Comparison of ENCODE assay signal across 19 cellular contexts in genomic region chr19:51135004-51135403, GRCh38.
"Had no signal": no experiment of that assay in that cellular context is flagged by ENCODE, and none has a peak within 500 bp of the region (broad histone marks: within the 10 kb centered on the region; RNA-seq: fewer than 3 reads in every experiment).

No MANE protein-coding gene starts in this region.

- H3K27ac ChIP-seq: breast epithelium, esophagus muscularis mucosa, gastroesophageal sphincter, psoas muscle, suprapubic skin, vagina had no signal

- H3K27me3 ChIP-seq: vagina had no signal

- H3K36me3 ChIP-seq: breast epithelium, esophagus muscularis mucosa, gastroesophageal sphincter, heart left ventricle, suprapubic skin, transverse colon, vagina had no signal

- H3K4me3 ChIP-seq: breast epithelium, esophagus muscularis mucosa, gastroesophageal sphincter, heart left ventricle, psoas muscle, skin epidermis, suprapubic skin, transverse colon, vagina had no signal

- DNase-seq: activated CD4-positive, alpha-beta T cell treated with anti-CD3 and anti-CD28 coated beads, Interleukin-2, amount 10 ng/mL, durations not matched to agents 24 days and 14 days; activated CD8-positive, alpha-beta memory T cell treated with anti-CD3 and anti-CD28 coated beads for 24 hours; activated gamma-delta T cell; activated T-cell treated with anti-CD3 and anti-CD28 coated beads, Interleukin-2, amount 50 U/mL, for 72 hours; cerebellar nuclear complex; cortex of kidney; effector CD8-positive, alpha-beta T cell; heart left ventricle; left ventricle myocardium superior; psoas muscle; right cardiac atrium; stimulated activated naive CD8-positive, alpha-beta T cell treated with anti-CD3 and anti-CD28 coated beads, Interleukin-15, amount 100 ng/mL, for 72 hours; transverse colon had no signal

- ATAC-seq: activated T-cell treated with anti-CD3 and anti-CD28 coated beads, Interleukin-2, amount 50 U/mL, for 72 hours; gastroesophageal sphincter; heart left ventricle; left ventricle myocardium superior; psoas muscle; right cardiac atrium; stimulated activated naive CD8-positive, alpha-beta T cell treated with anti-CD3 and anti-CD28 coated beads, Interleukin-15, amount 100 ng/mL, for 72 hours had no signal

- H3K4me1 ChIP-seq: breast epithelium, esophagus muscularis mucosa, gastroesophageal sphincter, psoas muscle, suprapubic skin, transverse colon had no signal

- H3K9me3 ChIP-seq: breast epithelium, esophagus muscularis mucosa, gastroesophageal sphincter, heart left ventricle, psoas muscle, suprapubic skin, transverse colon, vagina had no signal
